In the genomic region with DNA sequence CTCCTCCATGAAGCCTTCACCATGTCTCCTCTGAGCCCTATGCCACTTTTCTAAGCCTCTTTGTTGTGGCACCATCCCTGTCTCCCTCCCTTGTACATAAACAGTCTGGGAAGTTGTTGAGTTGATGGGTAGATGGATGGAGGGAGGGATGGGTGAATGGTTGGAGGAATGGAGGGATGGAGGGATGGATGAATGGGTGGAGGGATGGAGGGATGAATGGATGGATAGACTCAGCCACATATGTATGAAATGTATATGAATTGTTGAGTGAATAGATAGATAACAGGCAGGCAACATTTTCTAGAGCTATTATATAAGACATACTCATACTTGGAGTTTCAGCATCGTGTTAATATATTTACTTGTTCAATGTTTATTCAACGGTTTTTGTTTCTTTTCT, we compare ENCODE assay signal across 23 cellular contexts. TPM values are rescaled to one million over a fixed set of nuclear protein-coding genes. Genes with fewer than 3 reads are reported as not detected.
A peak's percentile ranks its signal among the peaks of the same experiment; 100 is the strongest.
DNase-seq lines count a peak whose midpoint lies in the region; ATAC-seq and TF ChIP-seq lines count a peak whose summit lies in the region.
"Had no signal": no experiment of that assay in that cellular context is flagged by ENCODE, and none has a peak within 500 bp of the region (broad histone marks: within the 10 kb centered on the region; RNA-seq: fewer than 3 reads in every experiment).

No MANE protein-coding gene starts in this region.

- no peak overlapping the region for H3K4me3 Mint-ChIP-seq in natural killer cell treated with Interleukin-12 subunit alpha and Interleukin-12 subunit beta and Interleukin-15 and Interleukin-18, amount 100 ng/mL, for 72 hours
- H3K4me3 Mint-ChIP-seq in natural killer cell, result no peak overlapping the region
- H3K4me3 Mint-ChIP-seq in dendritic cell treated with granulocyte-macrophage colony-stimulating factor and Interleukin-4, amounts not matched to agents 40 ng/mL and 50 ng/mL, for 4 days, result no peak overlapping the region
- peak overlapping the region; percentile 12 for H3K4me3 Mint-ChIP-seq in nephron progenitor cell
- no peak overlapping the region for H3K4me3 Mint-ChIP-seq in endothelial cell (ENCODE audit: unreplicated experiment)
- H3K4me3 Mint-ChIP-seq: CD14-positive monocyte; CD4-positive, alpha-beta T cell; CD8-positive, alpha-beta memory T cell had no signal

- TF ChIP-seq CTCF in natural killer cell (IDR thresholded peaks at IDR 0.05), result no peak
- TF ChIP-seq CTCF in nephron progenitor cell (IDR thresholded peaks at IDR 0.05), result no peak
- TF ChIP-seq CTCF in endothelial cell (IDR thresholded peaks at IDR 0.05; ENCODE audit: unreplicated experiment), result no peak

- H3K4me1 Mint-ChIP-seq in natural killer cell treated with Interleukin-12 subunit alpha and Interleukin-12 subunit beta and Interleukin-15 and Interleukin-18, amount 100 ng/mL, for 72 hours (ENCODE audit: low read depth in 2 of 2), result peaks cover 0 to 13% of the 10 kb centered on the region in 2 donors
- H3K4me1 Mint-ChIP-seq in natural killer cell (peaks cover 0 to 9% of the 10 kb centered on the region in 2 donors), nephron progenitor cell (peaks cover 83% of the 10 kb centered on the region), endothelial cell (ENCODE audit: unreplicated experiment) (peaks cover 2% of the 10 kb centered on the region)
- H3K4me1 Mint-ChIP-seq in dendritic cell treated with granulocyte-macrophage colony-stimulating factor and Interleukin-4, amounts not matched to agents 40 ng/mL and 50 ng/mL, for 4 days (ENCODE audit: low read depth), result peaks cover 16% of the 10 kb centered on the region
- H3K4me1 Mint-ChIP-seq: CD8-positive, alpha-beta memory T cell had no signal

- H3K27me3 Mint-ChIP-seq in natural killer cell treated with Interleukin-12 subunit alpha and Interleukin-12 subunit beta and Interleukin-15 and Interleukin-18, amount 100 ng/mL, for 72 hours, result peaks cover 56 to 71% of the 10 kb centered on the region in 2 donors
- peaks cover 42 to 85% of the 10 kb centered on the region in 2 donors for H3K27me3 Mint-ChIP-seq in natural killer cell (ENCODE audit: low read depth in 2 of 2)
- peaks cover 76% of the 10 kb centered on the region for H3K27me3 Mint-ChIP-seq in dendritic cell treated with granulocyte-macrophage colony-stimulating factor and Interleukin-4, amounts not matched to agents 40 ng/mL and 50 ng/mL, for 4 days
- peaks cover 12% of the 10 kb centered on the region for H3K27me3 Mint-ChIP-seq in nephron progenitor cell (ENCODE audit: low read depth, poor library complexity)
- H3K27me3 Mint-ChIP-seq in endothelial cell (ENCODE audit: unreplicated experiment), result peaks cover 10% of the 10 kb centered on the region

- ATAC-seq in natural killer cell treated with Interleukin-12 subunit alpha and Interleukin-12 subunit beta and Interleukin-15 and Interleukin-18, amount 100 ng/mL, for 72 hours, result no peak
- no peak for ATAC-seq in natural killer cell
- ATAC-seq: A549 had no signal

- H3K27ac Mint-ChIP-seq in natural killer cell treated with Interleukin-12 subunit alpha and Interleukin-12 subunit beta and Interleukin-15 and Interleukin-18, amount 100 ng/mL, for 72 hours, result no peak overlapping the region
- H3K27ac Mint-ChIP-seq in natural killer cell (no peak overlapping the region), nephron progenitor cell (no peak overlapping the region), endothelial cell (ENCODE audit: unreplicated experiment) (no peak overlapping the region)
- H3K27ac Mint-ChIP-seq in dendritic cell treated with granulocyte-macrophage colony-stimulating factor and Interleukin-4, amounts not matched to agents 40 ng/mL and 50 ng/mL, for 4 days, result peak overlapping the region; percentile 56
- H3K27ac Mint-ChIP-seq: CD14-positive monocyte; CD4-positive, alpha-beta T cell; CD8-positive, alpha-beta memory T cell had no signal

- intact Hi-C loops in natural killer cell (cut with micrococcal nuclease), result no loop called here
- intact Hi-C loops in dendritic cell treated with granulocyte-macrophage colony-stimulating factor and Interleukin-4, amounts not matched to agents 40 ng/mL and 50 ng/mL, for 4 days (cut with micrococcal nuclease), result no loop called here

- no peaks in the 10 kb centered on the region for H3K9me3 Mint-ChIP-seq in natural killer cell treated with Interleukin-12 subunit alpha and Interleukin-12 subunit beta and Interleukin-15 and Interleukin-18, amount 100 ng/mL, for 72 hours
- H3K9me3 Mint-ChIP-seq in natural killer cell, result no peaks in the 10 kb centered on the region
- no peaks in the 10 kb centered on the region for H3K9me3 Mint-ChIP-seq in dendritic cell treated with granulocyte-macrophage colony-stimulating factor and Interleukin-4, amounts not matched to agents 40 ng/mL and 50 ng/mL, for 4 days
- peaks cover 8% of the 10 kb centered on the region for H3K9me3 Mint-ChIP-seq in nephron progenitor cell
- H3K9me3 Mint-ChIP-seq in endothelial cell (ENCODE audit: unreplicated experiment), result no peaks in the 10 kb centered on the region
- H3K9me3 Mint-ChIP-seq: CD4-positive, alpha-beta T cell; CD8-positive, alpha-beta memory T cell had no signal

- no peaks in the 10 kb centered on the region for H3K36me3 Mint-ChIP-seq in natural killer cell treated with Interleukin-12 subunit alpha and Interleukin-12 subunit beta and Interleukin-15 and Interleukin-18, amount 100 ng/mL, for 72 hours
- no peaks in the 10 kb centered on the region for H3K36me3 Mint-ChIP-seq in natural killer cell
- no peaks in the 10 kb centered on the region for H3K36me3 Mint-ChIP-seq in dendritic cell treated with granulocyte-macrophage colony-stimulating factor and Interleukin-4, amounts not matched to agents 40 ng/mL and 50 ng/mL, for 4 days (ENCODE audit: low read depth)
- no peaks in the 10 kb centered on the region for H3K36me3 Mint-ChIP-seq in nephron progenitor cell (ENCODE audit: low read depth)
- no peaks in the 10 kb centered on the region for H3K36me3 Mint-ChIP-seq in endothelial cell (ENCODE audit: low read depth, unreplicated experiment)
- H3K36me3 Mint-ChIP-seq: CD14-positive monocyte; CD8-positive, alpha-beta memory T cell had no signal

- peak; percentile 28 for DNase-seq in natural killer cell treated with Interleukin-12 subunit alpha and Interleukin-12 subunit beta and Interleukin-15 and Interleukin-18, amount 100 ng/mL, for 72 hours (ENCODE audit: low spot score)
- DNase-seq in natural killer cell (no peak), nephron progenitor cell (no peak), endothelial cell (ENCODE audit: low spot score) (no peak), COLO829 (ENCODE audit: low spot score) (no peak), NCI-H1105 (lab: John Stamatoyannopoulos, UW) (no peak)
- DNase-seq: 8988T; ACHN; AML-193; BE2C; Calu3; CD4-positive, alpha-beta T cell; CD8-positive, alpha-beta memory T cell; COR-L47; DMS53; DMS79 treated with DMSO at 0.1 percent for 48 hours; GF-D8; GOT3; H7; HCEC 1CT had no signal

RNA-seq across cellular contexts. Expression of a gene that starts 58.3 kb away (rescaled TPM):
- under 1 TPM in 1 of 2 donors, not detected in 1; 0.28 TPM for total RNA-seq in natural killer cell treated with Interleukin-12 subunit alpha and Interleukin-12 subunit beta and Interleukin-15 and Interleukin-18, amount 100 ng/mL, for 72 hours
- total RNA-seq in natural killer cell, result 1 to 10 TPM; 1.5 to 4.4 (median 2.2) TPM
- 40.3 TPM for total RNA-seq in endothelial cell (ENCODE audit: unreplicated experiment)
- total RNA-seq: CD8-positive, alpha-beta memory T cell had no signal
